8 cellular contexts compared by ENCODE assay signal in the genomic region with DNA sequence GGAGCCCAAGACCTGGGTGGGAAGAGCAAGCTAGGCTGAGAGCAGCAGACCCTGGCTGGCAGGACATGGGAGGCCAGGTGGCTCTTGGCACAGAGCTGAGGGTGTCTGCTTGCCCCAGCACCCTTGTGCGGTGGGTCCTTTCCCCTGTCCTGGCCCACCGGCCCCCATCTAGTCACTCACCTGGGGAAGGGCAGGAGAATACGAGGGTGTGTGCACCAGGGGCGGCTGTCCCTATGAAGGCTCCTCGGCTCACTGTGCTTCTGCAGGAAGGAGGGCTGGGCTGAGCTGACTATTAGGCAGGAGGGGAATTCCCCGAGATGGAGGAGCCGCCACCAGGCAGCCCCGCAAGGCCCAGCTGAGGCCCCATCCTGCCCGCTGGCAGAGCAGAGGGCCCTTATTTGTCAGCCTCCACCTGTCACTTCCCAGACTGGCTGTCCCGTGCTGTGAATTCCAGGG. TPM values are rescaled to one million over a fixed set of nuclear protein-coding genes. Genes with fewer than 3 reads are reported as not detected.
DNase-seq lines count a peak whose midpoint lies in the region; ATAC-seq and TF ChIP-seq lines count a peak whose summit lies in the region.

No MANE protein-coding gene starts in this region.

- H3K9me3 ChIP-seq in esophagus squamous epithelium, result no peaks in the 10 kb centered on the region

- WGBS in esophagus squamous epithelium, 2 donors, result 27 to 60% methylated on average over 1 to 4 of the region's 10 CpGs

- no peaks in the 10 kb centered on the region for H3K27me3 ChIP-seq in esophagus squamous epithelium

- H3K27ac ChIP-seq in esophagus squamous epithelium (peak overlapping the region; percentile 57 to 85 (median 65)), caudate nucleus (ENCODE audit: low read depth, low read length) (no peak overlapping the region)

- peak overlapping the region in 1 of 4 donors; percentile 51 for H3K4me3 ChIP-seq in esophagus squamous epithelium

- TF ChIP-seq POLR2A in esophagus squamous epithelium (IDR thresholded peaks at IDR 0.05), result peak in 1 of 4 donors; percentile 21

- ATAC-seq in GM19043 (IDR thresholded peaks at IDR 0.05; ENCODE audit: low read depth, unreplicated experiment), result peak; percentile 80
- peak; percentile 54 for ATAC-seq in HG03097 (IDR thresholded peaks at IDR 0.05; ENCODE audit: low FRiP score, unreplicated experiment)

- no peak for TF ChIP-seq CTCF in esophagus squamous epithelium (IDR thresholded peaks at IDR 0.05)

- intact Hi-C loops in esophagus squamous epithelium (cut with DNase I), result no loop called here

- H3K36me3 ChIP-seq in esophagus squamous epithelium, result no peaks in the 10 kb centered on the region

- peak; percentile 49 to 59 for DNase-seq in activated CD4-positive, alpha-beta T cell treated with anti-CD3 and anti-CD28 coated beads for 24 hours (ENCODE audit: low read depth in 2 of 2)
- DNase-seq in esophagus squamous epithelium (lab: John Stamatoyannopoulos, UW) (no peak), NCI-H187 (lab: John Stamatoyannopoulos, UW) (no peak), KG1 (lab: John Stamatoyannopoulos, UW) (no peak), caudate nucleus (lab: John Stamatoyannopoulos, UW) (no peak)
- peak; percentile 18 to 39 for DNase-seq in stimulated activated CD8-positive, alpha-beta memory T cell treated with anti-CD3 and anti-CD28 coated beads, Interleukin-7, amount 100 ng/mL, for 1 hour (ENCODE audit: low read depth in 2 of 2)

- peaks cover 27 to 54% (median 47%) of the 10 kb centered on the region in 3 donors for H3K4me1 ChIP-seq in esophagus squamous epithelium

RNA-seq across cellular contexts. Expression of gene TNIP1, which starts 6.1 kb away (rescaled TPM):
- total RNA-seq in esophagus squamous epithelium, result 100 to 1,000 TPM in 1 of 4 donors, 10 to 100 TPM in 3; 55.5 to 109 (median 95.4) TPM

Comparison
In these comparisons a context has a peak if more than half of its experiments do, and no peak if none do; other contexts are left out.
1. DNase-seq: peak in activated CD4-positive, alpha-beta T cell treated with anti-CD3 and anti-CD28 coated beads for 24 hours (2 of 2) and stimulated activated CD8-positive, alpha-beta memory T cell treated with anti-CD3 and anti-CD28 coated beads, Interleukin-7, amount 100 ng/mL, for 1 hour (2 of 2); none in esophagus squamous epithelium (single experiment), NCI-H187 (0 of 2), KG1 (single experiment) and caudate nucleus (0 of 61).